Comparison of ENCODE assay signal across 8 cellular contexts in genomic region chr9:89311346-89312153, GRCh38. TPM values are rescaled to one million over a fixed set of nuclear protein-coding genes. Genes with fewer than 3 reads are reported as not detected.
DNase-seq lines count a peak whose midpoint lies in the region; ATAC-seq and TF ChIP-seq lines count a peak whose summit lies in the region.

No MANE protein-coding gene starts in this region.

- peaks cover 29% of the 10 kb centered on the region for H3K4me1 ChIP-seq in upper lobe of right lung

- H3K27me3 ChIP-seq in upper lobe of right lung, result no peaks in the 10 kb centered on the region

- H3K27ac ChIP-seq in cingulate gyrus (ENCODE audit: low read depth, low read length) (peak overlapping the region; percentile 99), upper lobe of right lung (peak overlapping the region; percentile 55)

- peak; percentile 21 for DNase-seq in stimulated activated CD8-positive, alpha-beta memory T cell treated with anti-CD3 and anti-CD28 coated beads, Interleukin-12 subunit alpha, Interleukin-12 subunit beta, amount 100 ng/mL, for 4 hours (ENCODE audit: low read depth)
- DNase-seq in stimulated activated CD8-positive, alpha-beta memory T cell treated with anti-CD3 and anti-CD28 coated beads, Interleukin-4, amount 100 ng/mL, for 48 hours, result no peak
- DNase-seq in NCI-H69 (lab: John Stamatoyannopoulos, UW), result peak; percentile 72
- DNase-seq in lung microvascular endothelial cell (ENCODE audit: low read depth in 2 of 2), result peak; percentile 16 to 33
- DNase-seq in upper lobe of right lung, result peak; percentile 66
- no peak for DNase-seq in kidney glomerular epithelial cell (lab: John Stamatoyannopoulos, UW)
- DNase-seq in DMS153 (lab: John Stamatoyannopoulos, UW), result no peak

- H3K9me3 ChIP-seq in upper lobe of right lung, result no peaks in the 10 kb centered on the region

- ATAC-seq in upper lobe of right lung, result no peak

- peaks cover 7% of the 10 kb centered on the region for H3K36me3 ChIP-seq in upper lobe of right lung

- intact Hi-C loops in upper lobe of right lung (cut with DNase I), result no loop called here

- peak overlapping the region; percentile 60 for H3K4me3 ChIP-seq in upper lobe of right lung

- no peak for TF ChIP-seq CTCF in upper lobe of right lung (IDR thresholded peaks at IDR 0.05)

RNA-seq across cellular contexts. Expression of gene CKS2, which starts 0.6 kb away (rescaled TPM):
- total RNA-seq in lung microvascular endothelial cell (60.3 and 94.8 TPM in 2 replicates), upper lobe of right lung (15.0 TPM)

RNA-seq across cellular contexts. Expression of gene SECISBP2, which starts 6.8 kb away (rescaled TPM):
- total RNA-seq in lung microvascular endothelial cell (16.8 and 27.4 TPM in 2 replicates), upper lobe of right lung (58.0 TPM)

Comparison
In these comparisons a context has a peak if more than half of its experiments do, and no peak if none do; other contexts are left out.
1. DNase-seq: peak in stimulated activated CD8-positive, alpha-beta memory T cell treated with anti-CD3 and anti-CD28 coated beads, Interleukin-12 subunit alpha, Interleukin-12 subunit beta, amount 100 ng/mL, for 4 hours (single experiment), NCI-H69 (single experiment), lung microvascular endothelial cell (2 of 2) and upper lobe of right lung (single experiment); none in stimulated activated CD8-positive, alpha-beta memory T cell treated with anti-CD3 and anti-CD28 coated beads, Interleukin-4, amount 100 ng/mL, for 48 hours (single experiment), kidney glomerular epithelial cell (single experiment) and DMS153 (single experiment).